In genomic region chr5:172216345-172216744, GRCh38 we compare ENCODE assay signal across 27 cellular contexts. TPM values are rescaled to one million over a fixed set of nuclear protein-coding genes. Genes with fewer than 3 reads are reported as not detected.
"Had no signal": no experiment of that assay in that cellular context is flagged by ENCODE, and none has a peak within 500 bp of the region (broad histone marks: within the 10 kb centered on the region; RNA-seq: fewer than 3 reads in every experiment).

No MANE protein-coding gene starts in this region.

- H3K4me2 ChIP-seq: neural progenitor cell, smooth muscle cell had no signal

- ATAC-seq: heart left ventricle, left lobe of liver, natural killer cell, pancreas, right cardiac atrium, upper lobe of right lung had no signal

- H3K27ac Mint-ChIP-seq: natural killer cell, progenitor cell of endocrine pancreas had no signal

- H3K9me3 Mint-ChIP-seq: natural killer cell had no signal

- H3K4me3 Mint-ChIP-seq: mesothelial cell of epicardium, natural killer cell, neural progenitor cell had no signal

- H3K27ac ChIP-seq: heart left ventricle, neural progenitor cell, pancreas, suprapubic skin, tibial artery, upper lobe of right lung, vagina had no signal

- H3K9ac ChIP-seq: neural progenitor cell had no signal

- H3K4me1 ChIP-seq: heart left ventricle, neural progenitor cell, pancreas, suprapubic skin, tibial artery, upper lobe of right lung, vagina had no signal

- DNase-seq: cortex of kidney; dorsolateral prefrontal cortex; effector CD8-positive, alpha-beta T cell; heart left ventricle; hypothalamus; islet precursor cell; natural killer cell; nucleus accumbens; pancreas; right cardiac atrium; stimulated activated CD4-positive, alpha-beta T cell treated with anti-CD3 and anti-CD28 coated beads, Interleukin-2, amount 100 ng/mL, for 48 hours; stimulated activated naive CD4-positive, alpha-beta T cell treated with Interleukin-2 at 50 U/mL for 16 hours; tibial artery; upper lobe of right lung had no signal

- H3K27me3 Mint-ChIP-seq: progenitor cell of endocrine pancreas had no signal

- H3K27me3 ChIP-seq: dorsolateral prefrontal cortex, heart left ventricle, neural progenitor cell, pancreas, suprapubic skin, tibial artery, upper lobe of right lung, vagina had no signal

- H2AFZ ChIP-seq: neural progenitor cell had no signal

- H3K4me1 Mint-ChIP-seq: mesothelial cell of epicardium, natural killer cell, neural progenitor cell had no signal

- H3K9me3 ChIP-seq: pancreas, suprapubic skin, tibial artery, upper lobe of right lung, vagina had no signal

- H3K4me3 ChIP-seq: dorsolateral prefrontal cortex, heart left ventricle, neural progenitor cell, pancreas, smooth muscle cell, suprapubic skin, tibial artery, upper lobe of right lung, vagina had no signal

RNA-seq across cellular contexts. Expression of gene EFCAB9, which starts 22.4 kb away (rescaled TPM):
- total RNA-seq: dorsolateral prefrontal cortex, frontal cortex, glomerular endothelial cell, heart left ventricle, left lobe of liver, lower leg skin, mesothelial cell of epicardium, mucosa of gallbladder, myocyte, natural killer cell, pancreas, progenitor cell of endocrine pancreas, right cardiac atrium, smooth muscle cell, suprapubic skin, upper lobe of right lung, vagina had no signal
- polyA plus RNA-seq: esophagus, heart left ventricle, pancreas, right cardiac atrium, smooth muscle cell had no signal
